ENCODE assay signal across 8 cellular contexts in genomic region chr19:16828990-16829821, GRCh38. TPM values are rescaled to one million over a fixed set of nuclear protein-coding genes. Genes with fewer than 3 reads are reported as not detected.
A peak's percentile ranks its signal among the peaks of the same experiment; 100 is the strongest.
DNase-seq lines count a peak whose midpoint lies in the region; ATAC-seq and TF ChIP-seq lines count a peak whose summit lies in the region.

A gene with protein sequence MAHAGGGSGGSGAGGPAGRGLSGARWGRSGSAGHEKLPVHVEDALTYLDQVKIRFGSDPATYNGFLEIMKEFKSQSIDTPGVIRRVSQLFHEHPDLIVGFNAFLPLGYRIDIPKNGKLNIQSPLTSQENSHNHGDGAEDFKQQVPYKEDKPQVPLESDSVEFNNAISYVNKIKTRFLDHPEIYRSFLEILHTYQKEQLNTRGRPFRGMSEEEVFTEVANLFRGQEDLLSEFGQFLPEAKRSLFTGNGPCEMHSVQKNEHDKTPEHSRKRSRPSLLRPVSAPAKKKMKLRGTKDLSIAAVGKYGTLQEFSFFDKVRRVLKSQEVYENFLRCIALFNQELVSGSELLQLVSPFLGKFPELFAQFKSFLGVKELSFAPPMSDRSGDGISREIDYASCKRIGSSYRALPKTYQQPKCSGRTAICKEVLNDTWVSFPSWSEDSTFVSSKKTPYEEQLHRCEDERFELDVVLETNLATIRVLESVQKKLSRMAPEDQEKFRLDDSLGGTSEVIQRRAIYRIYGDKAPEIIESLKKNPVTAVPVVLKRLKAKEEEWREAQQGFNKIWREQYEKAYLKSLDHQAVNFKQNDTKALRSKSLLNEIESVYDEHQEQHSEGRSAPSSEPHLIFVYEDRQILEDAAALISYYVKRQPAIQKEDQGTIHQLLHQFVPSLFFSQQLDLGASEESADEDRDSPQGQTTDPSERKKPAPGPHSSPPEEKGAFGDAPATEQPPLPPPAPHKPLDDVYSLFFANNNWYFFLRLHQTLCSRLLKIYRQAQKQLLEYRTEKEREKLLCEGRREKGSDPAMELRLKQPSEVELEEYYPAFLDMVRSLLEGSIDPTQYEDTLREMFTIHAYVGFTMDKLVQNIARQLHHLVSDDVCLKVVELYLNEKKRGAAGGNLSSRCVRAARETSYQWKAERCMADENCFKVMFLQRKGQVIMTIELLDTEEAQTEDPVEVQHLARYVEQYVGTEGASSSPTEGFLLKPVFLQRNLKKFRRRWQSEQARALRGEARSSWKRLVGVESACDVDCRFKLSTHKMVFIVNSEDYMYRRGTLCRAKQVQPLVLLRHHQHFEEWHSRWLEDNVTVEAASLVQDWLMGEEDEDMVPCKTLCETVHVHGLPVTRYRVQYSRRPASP (plus strand): TSS chr19:16829398. CDS start chr19:16829421, 23 bp downstream.

- ATAC-seq in GM18505 (IDR thresholded peaks at IDR 0.05; ENCODE audit: unreplicated experiment): peak; percentile 72
- no peak for ATAC-seq in HG03378 (IDR thresholded peaks at IDR 0.05; ENCODE audit: unreplicated experiment)

- TF ChIP-seq CTCF in OCI-LY7 (conservative IDR thresholded peaks at IDR 0.05; ENCODE audit: low read length) (no peak), endothelial cell (IDR thresholded peaks at IDR 0.05; ENCODE audit: unreplicated experiment) (no peak)

- H3K4me2 ChIP-seq in OCI-LY7 (ENCODE audit: low read length): peak within 1 kb of the TSS; percentile 93

- H4K20me1 ChIP-seq in OCI-LY7 (ENCODE audit: insufficient read depth, low read length): no peaks in the 10 kb centered on the region

- TF ChIP-seq POLR2A in GM18505 (IDR thresholded peaks at IDR 0.05; ENCODE audit: borderline replicate concordance, extremely low read depth, insufficient read depth, insufficient read length): peak; percentile 82

- H3K27ac ChIP-seq in OCI-LY7 (ENCODE audit: low read depth, low read length, poor library complexity, severe bottlenecking) (no peak within 1 kb of the TSS), mesodermal cell (ENCODE audit: low read depth, low read length, severe bottlenecking) (no peak within 1 kb of the TSS)

- no peaks in the 10 kb centered on the region for H3K9me2 ChIP-seq in OCI-LY7 (ENCODE audit: insufficient read depth, low read length)

- H3K9me3 ChIP-seq in OCI-LY7 (ENCODE audit: low read length) (no peaks in the 10 kb centered on the region), mesodermal cell (ENCODE audit: control insufficient read depth, low read length) (no peaks in the 10 kb centered on the region)

- peak within 1 kb of the TSS; percentile 93 for H3K4me3 Mint-ChIP-seq in endothelial cell (ENCODE audit: unreplicated experiment)

- H3K4me3 ChIP-seq in OCI-LY7 (ENCODE audit: low read depth, low read length, poor library complexity, severe bottlenecking) (peak within 1 kb of the TSS; percentile 89), mesodermal cell (ENCODE audit: extremely low read depth, insufficient read depth, low read length, poor library complexity, severe bottlenecking) (peak within 1 kb of the TSS; percentile 99)

- no TSS peak for BruUV-seq in OCI-LY7 (replicated peaks; lab: Mats Ljungman, UMichigan)

- no peaks in the 10 kb centered on the region for H3K9me3 Mint-ChIP-seq in endothelial cell (ENCODE audit: unreplicated experiment)

- H3K4me1 ChIP-seq in OCI-LY7 (ENCODE audit: insufficient read depth, low read length, poor library complexity, severe bottlenecking) (peaks cover 18% of the 10 kb centered on the region), mesodermal cell (ENCODE audit: control insufficient read depth, insufficient read depth, low read length, poor library complexity, severe bottlenecking) (peaks cover 13% of the 10 kb centered on the region)

- H3K4me1 Mint-ChIP-seq in endothelial cell (ENCODE audit: unreplicated experiment): peaks cover 41% of the 10 kb centered on the region

- peaks cover 16% of the 10 kb centered on the region for H3K36me3 Mint-ChIP-seq in endothelial cell (ENCODE audit: low read depth, unreplicated experiment)

- H3K27me3 Mint-ChIP-seq in endothelial cell (ENCODE audit: unreplicated experiment): peaks cover 6% of the 10 kb centered on the region

- H3K36me3 ChIP-seq in OCI-LY7 (ENCODE audit: insufficient read depth, low read length): peaks cover 31% of the 10 kb centered on the region
- peaks cover 39% of the 10 kb centered on the region for H3K36me3 ChIP-seq in mesodermal cell (ENCODE audit: control insufficient read depth, insufficient read depth, low read length)

- POLR2A ChIA-PET in OCI-LY7 (lab: Charles Lee): no interaction called here

- CTCF ChIA-PET in OCI-LY7 (lab: Charles Lee; ENCODE audit: unreplicated experiment): no interaction called here

- intact Hi-C loops in OCI-LY7 (cut with micrococcal nuclease; ENCODE audit: unreplicated experiment): loop anchor here (5.0 kb wide), 1 partner anchor 68 kb away; no protein-coding TSS in a partner anchor

- DNase-seq in HUDEP-2 (lab: John Stamatoyannopoulos, UW; ENCODE audit: unreplicated experiment in 76 of 76) (peak in 73 of 76 experiments; percentile 16 to 93 (median 83)), OCI-LY7 (ENCODE audit: low spot score) (peak; percentile 92), activated T-cell treated with anti-CD3 and anti-CD28 coated beads for 1 hour (ENCODE audit: low read depth) (peak; percentile 87), endothelial cell (ENCODE audit: low spot score) (peak; percentile 87)
- DNase-seq in stimulated activated CD8-positive, alpha-beta memory T cell treated with anti-CD3 and anti-CD28 coated beads, Interleukin-15, amount 100 ng/mL, for 1 hour (ENCODE audit: low read depth): peak; percentile 77

- H3K27ac Mint-ChIP-seq in endothelial cell (ENCODE audit: unreplicated experiment): no peak within 1 kb of the TSS

- H3K79me2 ChIP-seq in OCI-LY7 (ENCODE audit: insufficient read depth, low read depth, low read length): peaks cover 9% of the 10 kb centered on the region; the same call in 1 of the 2 replicates

- peak within 1 kb of the TSS; percentile 88 for H2AFZ ChIP-seq in OCI-LY7 (ENCODE audit: low read length)

- WGBS in mesodermal cell (ENCODE audit: insufficient coverage in 2 of 2), 2 experiments: 3 to 4% methylated on average over 40 to 50 of the region's 63 CpGs

RNA-seq across cellular contexts. Expression of the gene that starts here (rescaled TPM):
- total RNA-seq in OCI-LY7 (2014; rRNA removed; shearing (Covaris generic)): 19.4 and 21.4 TPM in 2 replicates
- total RNA-seq in OCI-LY7 (2022) (44.7 and 45.4 TPM in 2 replicates), endothelial cell (ENCODE audit: unreplicated experiment) (84.8 TPM)
- 54.0 TPM for polyA plus RNA-seq in mesodermal cell (2013, experiment 1 of 2)
- polyA plus RNA-seq in mesodermal cell (2013, experiment 2 of 2): 42.7 TPM
